In the genomic region with DNA sequence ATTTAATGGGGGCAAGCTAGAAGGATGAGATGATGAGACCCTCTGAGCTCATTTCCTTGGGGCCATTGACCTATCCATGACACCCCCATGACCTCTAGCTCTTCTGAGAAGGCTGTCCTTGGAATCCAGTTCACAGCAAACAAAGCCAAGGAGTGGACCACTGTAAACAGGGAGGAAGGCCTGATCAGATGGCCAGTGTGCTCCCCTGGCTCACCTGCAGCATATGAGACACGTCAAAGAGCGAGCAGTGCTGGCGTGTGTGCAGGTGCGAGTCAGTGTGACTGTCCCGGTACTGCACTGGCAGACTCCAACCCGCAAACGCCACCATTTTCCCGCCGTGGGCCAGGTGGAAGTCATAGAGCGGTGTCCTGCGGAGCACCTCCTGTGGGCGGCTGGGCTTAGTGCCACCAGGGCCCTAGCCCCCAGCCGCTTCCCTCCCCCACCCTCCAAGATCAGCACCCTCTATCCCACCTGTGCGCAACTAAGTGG, we compare ENCODE assay signal across 1 cellular context.
TF ChIP-seq lines count a peak whose summit lies in the region.

No MANE protein-coding gene starts in this region.

TF ChIP-seq in HCT116, 20 proteins besides CTCF, POLR2A, EP300 and RAD21:
- no peak for TF ChIP-seq MAX (IDR thresholded peaks at IDR 0.05)
- TF ChIP-seq JUND (IDR thresholded peaks at IDR 0.05): no peak
- no peak for TF ChIP-seq YY1 (IDR thresholded peaks at IDR 0.05; ENCODE audit: extremely low read depth, insufficient replicate concordance, low read depth, low read length)
- TF ChIP-seq SP1 (IDR thresholded peaks at IDR 0.05; ENCODE audit: low read depth): no peak
- no peak for TF ChIP-seq EZH2 (IDR thresholded peaks at IDR 0.05)
- TF ChIP-seq FOSL1 (IDR thresholded peaks at IDR 0.05; ENCODE audit: low read depth): no peak
- no peak for TF ChIP-seq CBX3 (IDR thresholded peaks at IDR 0.05; ENCODE audit: low read depth)
- TF ChIP-seq, protein P1, sequence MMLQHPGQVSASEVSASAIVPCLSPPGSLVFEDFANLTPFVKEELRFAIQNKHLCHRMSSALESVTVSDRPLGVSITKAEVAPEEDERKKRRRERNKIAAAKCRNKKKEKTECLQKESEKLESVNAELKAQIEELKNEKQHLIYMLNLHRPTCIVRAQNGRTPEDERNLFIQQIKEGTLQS (IDR thresholded peaks at IDR 0.05): no peak
- no peak for TF ChIP-seq EGR1 (IDR thresholded peaks at IDR 0.05; ENCODE audit: low read depth)
- no peak for TF ChIP-seq POLR2AphosphoS5 (IDR thresholded peaks at IDR 0.05; ENCODE audit: low read depth, low read length)
- no peak for TF ChIP-seq SIN3A (IDR thresholded peaks at IDR 0.05; ENCODE audit: low read depth)
- no peak for TF ChIP-seq ZFX (IDR thresholded peaks at IDR 0.05)
- TF ChIP-seq EZH2phosphoT487 (IDR thresholded peaks at IDR 0.05; ENCODE audit: borderline replicate concordance): no peak
- no peak for TF ChIP-seq CEBPB (IDR thresholded peaks at IDR 0.05; ENCODE audit: low read depth)
- TF ChIP-seq, protein P2, sequence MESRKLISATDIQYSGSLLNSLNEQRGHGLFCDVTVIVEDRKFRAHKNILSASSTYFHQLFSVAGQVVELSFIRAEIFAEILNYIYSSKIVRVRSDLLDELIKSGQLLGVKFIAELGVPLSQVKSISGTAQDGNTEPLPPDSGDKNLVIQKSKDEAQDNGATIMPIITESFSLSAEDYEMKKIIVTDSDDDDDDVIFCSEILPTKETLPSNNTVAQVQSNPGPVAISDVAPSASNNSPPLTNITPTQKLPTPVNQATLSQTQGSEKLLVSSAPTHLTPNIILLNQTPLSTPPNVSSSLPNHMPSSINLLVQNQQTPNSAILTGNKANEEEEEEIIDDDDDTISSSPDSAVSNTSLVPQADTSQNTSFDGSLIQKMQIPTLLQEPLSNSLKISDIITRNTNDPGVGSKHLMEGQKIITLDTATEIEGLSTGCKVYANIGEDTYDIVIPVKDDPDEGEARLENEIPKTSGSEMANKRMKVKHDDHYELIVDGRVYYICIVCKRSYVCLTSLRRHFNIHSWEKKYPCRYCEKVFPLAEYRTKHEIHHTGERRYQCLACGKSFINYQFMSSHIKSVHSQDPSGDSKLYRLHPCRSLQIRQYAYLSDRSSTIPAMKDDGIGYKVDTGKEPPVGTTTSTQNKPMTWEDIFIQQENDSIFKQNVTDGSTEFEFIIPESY (IDR thresholded peaks at IDR 0.05; ENCODE audit: extremely low read depth, insufficient replicate concordance, low read length): no peak
- no peak for TF ChIP-seq ZNF274 (IDR thresholded peaks at IDR 0.05; ENCODE audit: low read depth, low read length)
- no peak for TF ChIP-seq REST (IDR thresholded peaks at IDR 0.05; ENCODE audit: low read depth)
- TF ChIP-seq SRF (IDR thresholded peaks at IDR 0.05; ENCODE audit: low read depth): no peak
